ENCODE assay signal across 27 cellular contexts in genomic region chr3:40895109-40895508, GRCh38.
"Had no signal": no experiment of that assay in that cellular context is flagged by ENCODE, and none has a peak within 500 bp of the region (broad histone marks: within the 10 kb centered on the region; RNA-seq: fewer than 3 reads in every experiment).

No MANE protein-coding gene starts in this region.

- ATAC-seq: effector memory CD8-positive, alpha-beta T cell; left lung; lower lobe of right lung; natural killer cell treated with Interleukin-12 subunit alpha and Interleukin-12 subunit beta and Interleukin-15 and Interleukin-18, amount 100 ng/mL, for 72 hours; right cardiac atrium; stimulated activated naive CD8-positive, alpha-beta T cell treated with anti-CD3 and anti-CD28 coated beads, Interleukin-15, Interleukin-2, amounts not matched to agents 100 U/mL and 50 U/mL, for 24 hours had no signal

- H3K4me3 ChIP-seq: left lung, lower lobe of right lung, spleen, testis, transverse colon had no signal

- DNase-seq: activated CD4-positive, alpha-beta memory T cell treated with anti-CD3 and anti-CD28 coated beads for 36 hours; activated CD4-positive, alpha-beta T cell treated with anti-CD3 and anti-CD28 coated beads, Interleukin-2, amount 10 ng/mL, durations not matched to agents 24 days and 14 days; activated CD4-positive, CD25-positive, alpha-beta regulatory T cell treated with anti-CD3 and anti-CD28 coated beads, Interleukin-2, amount 50 U/mL, for 72 hours; activated CD8-positive, alpha-beta memory T cell treated with anti-CD3 and anti-CD28 coated beads, Interleukin-2, amount 50 U/mL, for 48 hours; activated gamma-delta T cell; activated naive CD4-positive, alpha-beta T cell treated with anti-CD3 and anti-CD28 coated beads, Interleukin-2, amount 10 ng/mL, durations not matched to agents 7 days and 5 days; activated naive CD8-positive, alpha-beta T cell treated with anti-CD3 and anti-CD28 coated beads, Interleukin-2, amount 10 ng/mL, durations not matched to agents 7 days and 5 days; activated T-cell treated with anti-CD3 and anti-CD28 coated beads, Interleukin-2, amount 50 U/mL, for 24 hours; amniotic stem cell; caudate nucleus; cortex of kidney; effector memory CD8-positive, alpha-beta T cell; foreskin fibroblast; head of caudate nucleus; hippocampal formation; left lung; lower lobe of right lung; mesenchymal stem cell; posterior cingulate gyrus; right cardiac atrium; spleen; stimulated activated CD4-positive, alpha-beta T cell treated with anti-CD3 and anti-CD28 coated beads, Interleukin-2, amount 100 ng/mL, for 48 hours; stimulated activated naive CD8-positive, alpha-beta T cell treated with anti-CD3 and anti-CD28 coated beads, Interleukin-15, Interleukin-2, amounts not matched to agents 100 U/mL and 50 U/mL, for 24 hours; T-helper 9 cell; testis; transverse colon had no signal

- H3K9me3 ChIP-seq: left lung, lower lobe of right lung, spleen, testis, transverse colon had no signal

- H3K36me3 ChIP-seq: left lung, lower lobe of right lung, spleen, transverse colon had no signal

- H3K27me3 ChIP-seq: left lung, spleen, testis, transverse colon had no signal

- H3K4me1 ChIP-seq: left lung, lower lobe of right lung, spleen, testis, transverse colon had no signal

- H3K27ac ChIP-seq: left lung, lower lobe of right lung, spleen, testis, transverse colon had no signal
